Comparison of ENCODE assay signal across 18 cellular contexts in the genomic region with DNA sequence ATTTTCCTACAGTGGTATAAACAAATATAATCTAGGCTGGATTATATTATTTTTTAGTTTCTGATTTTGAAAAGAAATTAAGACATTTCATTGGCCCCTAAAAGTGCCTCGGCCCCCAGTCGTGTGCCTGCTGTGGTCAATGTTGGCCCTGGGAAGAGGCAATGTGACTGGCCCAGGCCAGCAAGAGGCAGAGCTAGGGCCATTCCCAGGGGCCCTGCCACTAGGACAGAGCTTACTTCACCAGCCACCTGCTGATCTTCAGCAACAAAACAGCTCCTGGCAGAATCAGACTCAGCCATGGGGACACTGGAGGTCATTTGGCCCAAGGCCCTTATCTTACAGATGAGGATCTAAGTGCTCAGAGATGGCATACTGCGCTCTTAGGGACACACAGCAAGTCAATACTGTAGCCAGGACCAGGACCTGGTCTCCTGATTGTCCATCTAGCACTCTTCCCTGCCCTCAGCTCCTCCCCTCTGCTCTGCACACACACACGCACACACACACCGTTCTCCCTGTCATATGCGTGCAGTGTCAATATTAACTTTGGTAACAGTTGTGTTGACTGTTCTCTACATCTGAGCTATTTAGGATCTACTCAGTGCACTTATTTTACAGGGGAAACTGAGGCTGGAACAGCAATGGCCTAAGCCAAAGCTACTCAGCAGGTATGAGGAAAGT. TPM values are rescaled to one million over a fixed set of nuclear protein-coding genes. Genes with fewer than 3 reads are reported as not detected.
DNase-seq lines count a peak whose midpoint lies in the region; ATAC-seq and TF ChIP-seq lines count a peak whose summit lies in the region.
"Had no signal": no experiment of that assay in that cellular context is flagged by ENCODE, and none has a peak within 500 bp of the region (broad histone marks: within the 10 kb centered on the region; RNA-seq: fewer than 3 reads in every experiment).

No MANE protein-coding gene starts in this region.

- H3K4me1 ChIP-seq in GM23338 (ENCODE audit: insufficient read depth) (no peaks in the 10 kb centered on the region), spleen (no peaks in the 10 kb centered on the region)

- TF ChIP-seq CTCF in GM23338 (conservative IDR thresholded peaks at IDR 0.05; ENCODE audit: low read depth in 2 of 2): no peak
- TF ChIP-seq CTCF in spleen (IDR thresholded peaks at IDR 0.05 in 8 of 11, conservative IDR thresholded peaks at IDR 0.05 in 3 of 11): no peak
- no peak for TF ChIP-seq CTCF in lower leg skin (IDR thresholded peaks at IDR 0.05)

- no peaks in the 10 kb centered on the region for H3F3A ChIP-seq in GM23338 (replicated peaks; ENCODE audit: low read depth)

- no peak for TF ChIP-seq POLR2A in spleen (IDR thresholded peaks at IDR 0.05)
- no peak for TF ChIP-seq POLR2A in lower leg skin (IDR thresholded peaks at IDR 0.05)

- H4K20me1 ChIP-seq in GM23338 (replicated peaks; ENCODE audit: insufficient read depth): no peaks in the 10 kb centered on the region

- H3K36me3 Mint-ChIP-seq in GM23338 (ENCODE audit: low read depth): peaks cover 2% of the 10 kb centered on the region; the same call in 1 of the 3 replicates
- H3K36me3 Mint-ChIP-seq: activated naive CD8-positive, alpha-beta T cell treated with anti-CD3 and anti-CD28 coated beads for 36 hours had no signal

- H3K9me3 Mint-ChIP-seq in GM23338: no peaks in the 10 kb centered on the region
- H3K9me3 Mint-ChIP-seq: activated naive CD8-positive, alpha-beta T cell treated with anti-CD3 and anti-CD28 coated beads for 36 hours; activated T-helper 1 cell treated with anti-CD3 and anti-CD28 coated beads, Interleukin-12 subunit alpha, Interleukin-12 subunit beta, Interleukin-2, Interleukin-4 antibody, amounts not matched to agents 30 ng/mL and 10 ng/mL and 1 ng/mL, durations not matched to agents 14 hours and 24 hours and 36 hours had no signal

- H3K4me3 ChIP-seq in GM23338 (no peak overlapping the region), spleen (no peak overlapping the region), lower leg skin (ENCODE audit: low read depth, poor library complexity, severe bottlenecking) (no peak overlapping the region)
- H3K4me3 ChIP-seq: dorsolateral prefrontal cortex, SK-N-MC had no signal

- no peak overlapping the region for H3K4me3 Mint-ChIP-seq in GM23338
- H3K4me3 Mint-ChIP-seq: activated naive CD8-positive, alpha-beta T cell treated with anti-CD3 and anti-CD28 coated beads for 36 hours; activated T-helper 1 cell treated with anti-CD3 and anti-CD28 coated beads, Interleukin-12 subunit alpha, Interleukin-12 subunit beta, Interleukin-2, Interleukin-4 antibody, amounts not matched to agents 30 ng/mL and 10 ng/mL and 1 ng/mL, durations not matched to agents 14 hours and 24 hours and 36 hours had no signal

- no peak for DNase-seq in GM23338 (ENCODE audit: low spot score)
- peak; percentile 38 for DNase-seq in NCI-H69 (lab: John Stamatoyannopoulos, UW)
- peak; percentile 88 for DNase-seq in left lobe of liver (ENCODE audit: low spot score)
- peak; percentile 23 for DNase-seq in spleen
- DNase-seq in MV-4-11 (lab: John Stamatoyannopoulos, UW): no peak
- DNase-seq in lower leg skin (ENCODE audit: low spot score in 2 of 2): no peak
- DNase-seq in HUDEP-2 (lab: John Stamatoyannopoulos, UW; ENCODE audit: unreplicated experiment in 76 of 76): no peak
- DNase-seq: activated CD4-positive, CD25-positive, alpha-beta regulatory T cell; activated naive CD8-positive, alpha-beta T cell treated with anti-CD3 and anti-CD28 coated beads for 36 hours; dorsolateral prefrontal cortex; NCI-H1092; NCI-H774 had no signal

- 86 to 95% (median 88%) methylated on average over 6 of the region's 6 CpGs for WGBS in spleen, 5 donors
- 82 to 88% methylated on average over 6 of the region's 6 CpGs for WGBS in lower leg skin, 2 donors

- no peak overlapping the region for H3K27ac Mint-ChIP-seq in GM23338
- H3K27ac Mint-ChIP-seq: activated naive CD8-positive, alpha-beta T cell treated with anti-CD3 and anti-CD28 coated beads for 36 hours; activated T-helper 1 cell treated with anti-CD3 and anti-CD28 coated beads, Interleukin-12 subunit alpha, Interleukin-12 subunit beta, Interleukin-2, Interleukin-4 antibody, amounts not matched to agents 30 ng/mL and 10 ng/mL and 1 ng/mL, durations not matched to agents 14 hours and 24 hours and 36 hours had no signal

- H3K27ac ChIP-seq in GM23338 (ENCODE audit: low read depth) (no peak overlapping the region), spleen (no peak overlapping the region)
- H3K27ac ChIP-seq: dorsolateral prefrontal cortex, epithelial cell of prostate, KMS-11, SK-N-MC had no signal

- ATAC-seq in GM23338 (no peak), left lobe of liver (peak; percentile 86)
- ATAC-seq: Panc1 had no signal

- H3K36me3 ChIP-seq in GM23338 (ENCODE audit: insufficient read depth) (no peaks in the 10 kb centered on the region), spleen (no peaks in the 10 kb centered on the region)

- 0 out of 2 replicates have a peak overlapping the region, but pooled peaks have one; percentile 38 for H2AFZ ChIP-seq in GM23338

- H3K9me2 ChIP-seq in GM23338 (ENCODE audit: insufficient read depth): no peaks in the 10 kb centered on the region

- H3K79me2 ChIP-seq in GM23338 (replicated peaks; ENCODE audit: insufficient read depth): no peaks in the 10 kb centered on the region

- no peaks in the 10 kb centered on the region for H3K27me3 ChIP-seq in GM23338 (ENCODE audit: insufficient read depth)
- H3K27me3 ChIP-seq in spleen (replicated peaks in 1 of 7): peaks cover 0 to 30% (median 0%) of the 10 kb centered on the region in 7 donors

- peaks cover 3% of the 10 kb centered on the region for H3K27me3 Mint-ChIP-seq in GM23338 (ENCODE audit: insufficient read depth, low read depth, poor library complexity)

- H3K4me1 Mint-ChIP-seq in GM23338: peaks cover 3% of the 10 kb centered on the region; the same call in 2 of the 3 replicates

- no peaks in the 10 kb centered on the region for H3K9me3 ChIP-seq in spleen

- intact Hi-C loops in spleen (cut with DNase I; ENCODE audit: low total_unique reads): no loop called here
- intact Hi-C loops in lower leg skin (cut with DNase I; ENCODE audit: low total_unique reads): no loop called here

- no peak overlapping the region for H3K4me2 ChIP-seq in GM23338
- H3K4me2 ChIP-seq: KMS-11 had no signal

TF ChIP-seq in GM23338, 12 proteins besides CTCF, POLR2A, EP300 and RAD21:
- no peak for TF ChIP-seq EZH2phosphoT487 (IDR thresholded peaks at IDR 0.05; ENCODE audit: unreplicated experiment)
- TF ChIP-seq, protein P1, sequence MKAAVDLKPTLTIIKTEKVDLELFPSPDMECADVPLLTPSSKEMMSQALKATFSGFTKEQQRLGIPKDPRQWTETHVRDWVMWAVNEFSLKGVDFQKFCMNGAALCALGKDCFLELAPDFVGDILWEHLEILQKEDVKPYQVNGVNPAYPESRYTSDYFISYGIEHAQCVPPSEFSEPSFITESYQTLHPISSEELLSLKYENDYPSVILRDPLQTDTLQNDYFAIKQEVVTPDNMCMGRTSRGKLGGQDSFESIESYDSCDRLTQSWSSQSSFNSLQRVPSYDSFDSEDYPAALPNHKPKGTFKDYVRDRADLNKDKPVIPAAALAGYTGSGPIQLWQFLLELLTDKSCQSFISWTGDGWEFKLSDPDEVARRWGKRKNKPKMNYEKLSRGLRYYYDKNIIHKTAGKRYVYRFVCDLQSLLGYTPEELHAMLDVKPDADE (IDR thresholded peaks at IDR 0.05): no peak
- TF ChIP-seq CREB1 (CRISPR knock-in tag; IDR thresholded peaks at IDR 0.05; ENCODE audit: low read depth): no peak
- TF ChIP-seq, protein P2, sequence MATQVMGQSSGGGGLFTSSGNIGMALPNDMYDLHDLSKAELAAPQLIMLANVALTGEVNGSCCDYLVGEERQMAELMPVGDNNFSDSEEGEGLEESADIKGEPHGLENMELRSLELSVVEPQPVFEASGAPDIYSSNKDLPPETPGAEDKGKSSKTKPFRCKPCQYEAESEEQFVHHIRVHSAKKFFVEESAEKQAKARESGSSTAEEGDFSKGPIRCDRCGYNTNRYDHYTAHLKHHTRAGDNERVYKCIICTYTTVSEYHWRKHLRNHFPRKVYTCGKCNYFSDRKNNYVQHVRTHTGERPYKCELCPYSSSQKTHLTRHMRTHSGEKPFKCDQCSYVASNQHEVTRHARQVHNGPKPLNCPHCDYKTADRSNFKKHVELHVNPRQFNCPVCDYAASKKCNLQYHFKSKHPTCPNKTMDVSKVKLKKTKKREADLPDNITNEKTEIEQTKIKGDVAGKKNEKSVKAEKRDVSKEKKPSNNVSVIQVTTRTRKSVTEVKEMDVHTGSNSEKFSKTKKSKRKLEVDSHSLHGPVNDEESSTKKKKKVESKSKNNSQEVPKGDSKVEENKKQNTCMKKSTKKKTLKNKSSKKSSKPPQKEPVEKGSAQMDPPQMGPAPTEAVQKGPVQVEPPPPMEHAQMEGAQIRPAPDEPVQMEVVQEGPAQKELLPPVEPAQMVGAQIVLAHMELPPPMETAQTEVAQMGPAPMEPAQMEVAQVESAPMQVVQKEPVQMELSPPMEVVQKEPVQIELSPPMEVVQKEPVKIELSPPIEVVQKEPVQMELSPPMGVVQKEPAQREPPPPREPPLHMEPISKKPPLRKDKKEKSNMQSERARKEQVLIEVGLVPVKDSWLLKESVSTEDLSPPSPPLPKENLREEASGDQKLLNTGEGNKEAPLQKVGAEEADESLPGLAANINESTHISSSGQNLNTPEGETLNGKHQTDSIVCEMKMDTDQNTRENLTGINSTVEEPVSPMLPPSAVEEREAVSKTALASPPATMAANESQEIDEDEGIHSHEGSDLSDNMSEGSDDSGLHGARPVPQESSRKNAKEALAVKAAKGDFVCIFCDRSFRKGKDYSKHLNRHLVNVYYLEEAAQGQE (IDR thresholded peaks at IDR 0.05; ENCODE audit: unreplicated experiment): no peak
- no peak for TF ChIP-seq STAT1 (IDR thresholded peaks at IDR 0.05; ENCODE audit: unreplicated experiment)

RNA-seq across cellular contexts. Expression of a gene that starts 16.6 kb away (rescaled TPM):
- total RNA-seq in GM23338 (2014; rRNA removed; shearing (Covaris generic)): 19.9 and 22.4 TPM in 2 replicates
- polyA plus RNA-seq in GM23338 (2016; fragmentation: Nextera tagmentation; extraction: Ambion mirVana) (4.2 and 4.5 TPM in 2 replicates), spleen (not detected)
- total RNA-seq in left lobe of liver (8.7 TPM), spleen (not detected), lower leg skin (under 1 TPM in 3 of 4 donors, not detected in 1; 0.11 to 0.29 (median 0.15) TPM)
- total RNA-seq: activated naive CD8-positive, alpha-beta T cell treated with anti-CD3 and anti-CD28 coated beads for 36 hours; activated T-helper 1 cell treated with anti-CD3 and anti-CD28 coated beads, Interleukin-12 subunit alpha, Interleukin-12 subunit beta, Interleukin-2, Interleukin-4 antibody, amounts not matched to agents 30 ng/mL and 10 ng/mL and 1 ng/mL, durations not matched to agents 14 hours and 24 hours and 36 hours; mononuclear cell had no signal

Comparison
In these comparisons a context has a peak if more than half of its experiments do, and no peak if none do; other contexts are left out.
1. DNase-seq: peak in NCI-H69 (single experiment), left lobe of liver (single experiment) and spleen (single experiment); none in GM23338 (single experiment), MV-4-11 (single experiment), lower leg skin (0 of 2) and HUDEP-2 (0 of 76).